In genomic region chr5:148808864-148809642, GRCh38 we compare ENCODE assay signal across 1 cellular context.
TF ChIP-seq lines count a peak whose summit lies in the region.

No MANE protein-coding gene starts in this region.

TF ChIP-seq in neural cell, 6 proteins besides CTCF, POLR2A, EP300 and RAD21 (continued from another document):
- no peak for TF ChIP-seq REST (IDR thresholded peaks at IDR 0.05; ENCODE audit: borderline replicate concordance)
- no peak for TF ChIP-seq MXI1 (conservative IDR thresholded peaks at IDR 0.05; ENCODE audit: poor library complexity, severe bottlenecking)
- TF ChIP-seq EZH2 (IDR thresholded peaks at IDR 0.05; ENCODE audit: borderline replicate concordance, insufficient read depth, low read length, poor library complexity, severe bottlenecking) = no peak
